In genomic region chr6:43508481-43509141, GRCh38 we compare ENCODE assay signal across 10 cellular contexts. TPM values are rescaled to one million over a fixed set of nuclear protein-coding genes. Genes with fewer than 3 reads are reported as not detected.
DNase-seq lines count a peak whose midpoint lies in the region; ATAC-seq, FAIRE-seq and TF ChIP-seq lines count a peak whose summit lies in the region.
"Had no signal": no experiment of that assay in that cellular context is flagged by ENCODE, and none has a peak within 500 bp of the region (broad histone marks: within the 10 kb centered on the region; RNA-seq: fewer than 3 reads in every experiment).

No MANE protein-coding gene starts in this region.

- no peak overlapping the region for H3K27ac ChIP-seq in CD4-positive, CD25-positive, alpha-beta regulatory T cell (ENCODE audit: insufficient read depth, low read length, poor library complexity, severe bottlenecking)
- no peak overlapping the region for H3K27ac ChIP-seq in astrocyte (ENCODE audit: low read depth, low read length)

- peaks cover 24% of the 10 kb centered on the region for H3K36me3 Mint-ChIP-seq in CD4-positive, CD25-positive, alpha-beta regulatory T cell
- H3K36me3 Mint-ChIP-seq in astrocyte (ENCODE audit: low read depth, unreplicated experiment) (peaks cover 14% of the 10 kb centered on the region), nephron progenitor cell (ENCODE audit: low read depth) (peaks cover 18% of the 10 kb centered on the region)

- DNase-seq in CD4-positive, CD25-positive, alpha-beta regulatory T cell = no peak
- DNase-seq in H7 (peak; percentile 54), astrocyte (ENCODE audit: low read depth) (no peak), nephron progenitor cell (no peak), SW480 (ENCODE audit: low spot score) (no peak), SHP77 (lab: John Stamatoyannopoulos, UW) (no peak)
- DNase-seq: kidney glomerular epithelial cell, transverse colon had no signal

- H3K27ac Mint-ChIP-seq in CD4-positive, CD25-positive, alpha-beta regulatory T cell = peak overlapping the region in 1 of 3 donors; percentile 83
- H3K27ac Mint-ChIP-seq in astrocyte (ENCODE audit: unreplicated experiment) = no peak overlapping the region
- H3K27ac Mint-ChIP-seq in nephron progenitor cell = no peak overlapping the region

- no peak overlapping the region for H3K4me2 ChIP-seq in astrocyte (ENCODE audit: low read length)

- peaks cover 4% of the 10 kb centered on the region for H3K79me2 ChIP-seq in astrocyte (ENCODE audit: insufficient read depth, low read length)

- H4K20me1 ChIP-seq in astrocyte (ENCODE audit: insufficient read depth, low read length) = peaks cover 38% of the 10 kb centered on the region

- no peak overlapping the region for H2AFZ ChIP-seq in astrocyte (ENCODE audit: low read depth, low read length)

- H3K4me1 ChIP-seq in CD4-positive, CD25-positive, alpha-beta regulatory T cell (ENCODE audit: control insufficient read depth, insufficient read depth, low read length, poor library complexity, severe bottlenecking) = peaks cover 23% of the 10 kb centered on the region
- peaks cover 11% of the 10 kb centered on the region for H3K4me1 ChIP-seq in astrocyte (ENCODE audit: insufficient read depth, low read length)

- H3K27me3 ChIP-seq in CD4-positive, CD25-positive, alpha-beta regulatory T cell (ENCODE audit: control insufficient read depth, insufficient read depth, low read length) = no peaks in the 10 kb centered on the region
- H3K27me3 ChIP-seq in H7 (ENCODE audit: control insufficient read depth, insufficient read depth, low read length) (peaks cover 26% of the 10 kb centered on the region), astrocyte (ENCODE audit: insufficient read depth, low read length) (no peaks in the 10 kb centered on the region)

- H3K9ac ChIP-seq in astrocyte (ENCODE audit: low read length) = no peak overlapping the region

- H3K9me3 ChIP-seq in CD4-positive, CD25-positive, alpha-beta regulatory T cell (ENCODE audit: control insufficient read depth in 2 of 2, low read length in 2 of 2) = no peaks in the 10 kb centered on the region
- H3K9me3 ChIP-seq in astrocyte (ENCODE audit: insufficient read depth, low read depth, low read length) = no peaks in the 10 kb centered on the region
- H3K9me3 ChIP-seq: transverse colon had no signal

- no peak overlapping the region for H3K4me3 ChIP-seq in CD4-positive, CD25-positive, alpha-beta regulatory T cell (ENCODE audit: low read depth, low read length)
- H3K4me3 ChIP-seq in H7 (ENCODE audit: insufficient read depth, low read depth, low read length) = no peak overlapping the region
- no peak overlapping the region for H3K4me3 ChIP-seq in astrocyte (ENCODE audit: insufficient read depth, low read depth, low read length)

- peaks cover 20% of the 10 kb centered on the region for H3K27me3 Mint-ChIP-seq in CD4-positive, CD25-positive, alpha-beta regulatory T cell
- peaks cover 19% of the 10 kb centered on the region for H3K27me3 Mint-ChIP-seq in astrocyte (ENCODE audit: low read depth, unreplicated experiment)
- peaks cover 25% of the 10 kb centered on the region for H3K27me3 Mint-ChIP-seq in nephron progenitor cell (ENCODE audit: low read depth, poor library complexity)

- H3K9me3 Mint-ChIP-seq in CD4-positive, CD25-positive, alpha-beta regulatory T cell = no peaks in the 10 kb centered on the region
- H3K9me3 Mint-ChIP-seq in astrocyte (ENCODE audit: unreplicated experiment) (no peaks in the 10 kb centered on the region), nephron progenitor cell (no peaks in the 10 kb centered on the region)

- peaks cover 39% of the 10 kb centered on the region for H3K36me3 ChIP-seq in CD4-positive, CD25-positive, alpha-beta regulatory T cell (ENCODE audit: control insufficient read depth, insufficient read depth, low read length)
- H3K36me3 ChIP-seq in H7 (replicated peaks; ENCODE audit: control insufficient read depth, insufficient read depth, low read length) (peaks cover 18% of the 10 kb centered on the region), astrocyte (ENCODE audit: insufficient read depth, low read length) (peaks cover 16% of the 10 kb centered on the region)

- ATAC-seq in CD4-positive, CD25-positive, alpha-beta regulatory T cell (ENCODE audit: low read depth in 2 of 2) = no peak
- ATAC-seq in HG02642 (IDR thresholded peaks at IDR 0.05; ENCODE audit: poor library complexity, unreplicated experiment) = no peak

- peak overlapping the region; percentile 80 to 97 (median 83) for H3K4me3 Mint-ChIP-seq in CD4-positive, CD25-positive, alpha-beta regulatory T cell
- H3K4me3 Mint-ChIP-seq in astrocyte (ENCODE audit: unreplicated experiment) (peak overlapping the region; percentile 83), nephron progenitor cell (peak overlapping the region; percentile 90)

- no peak for FAIRE-seq in astrocyte (lab: Jason Lieb, UNC)
- FAIRE-seq: bronchial epithelial cell had no signal

- TF ChIP-seq CTCF in astrocyte (IDR thresholded peaks at IDR 0.05; ENCODE audit: insufficient read depth, low read depth, low read length) (no peak), nephron progenitor cell (IDR thresholded peaks at IDR 0.05) (no peak)

- peaks cover 5 to 36% (median 13%) of the 10 kb centered on the region in 4 donors for H3K4me1 Mint-ChIP-seq in CD4-positive, CD25-positive, alpha-beta regulatory T cell
- no peaks in the 10 kb centered on the region for H3K4me1 Mint-ChIP-seq in astrocyte (ENCODE audit: low read depth, unreplicated experiment)
- H3K4me1 Mint-ChIP-seq in nephron progenitor cell = peaks cover 12% of the 10 kb centered on the region

RNA-seq across cellular contexts. Expression of gene LRRC73, which starts 1.5 kb away (rescaled TPM):
- 0.30 TPM for total RNA-seq in CD4-positive, CD25-positive, alpha-beta regulatory T cell
- not detected for polyA plus RNA-seq in CD4-positive, CD25-positive, alpha-beta regulatory T cell
- 0.26 TPM in 1 of 2 replicates, not detected in the other for total RNA-seq in H7 (2014; rRNA removed; shearing (Covaris generic))
- total RNA-seq in astrocyte = 0.30 and 0.31 TPM in 2 replicates

RNA-seq across cellular contexts. Expression of gene YIPF3, which starts 8.1 kb away (rescaled TPM):
- 59.2 TPM for total RNA-seq in CD4-positive, CD25-positive, alpha-beta regulatory T cell
- 100 to 1,000 TPM; 101 to 135 (median 117) TPM for polyA plus RNA-seq in CD4-positive, CD25-positive, alpha-beta regulatory T cell
- total RNA-seq in H7 (2014; rRNA removed; shearing (Covaris generic)) = 92.9 and 102 TPM in 2 replicates
- 132 and 141 TPM in 2 replicates for total RNA-seq in astrocyte

RNA-seq across cellular contexts. Expression of gene POLR1C, which starts 8.3 kb away (rescaled TPM):
- 26.8 TPM for total RNA-seq in CD4-positive, CD25-positive, alpha-beta regulatory T cell
- 10 to 100 TPM in 2 of 4 donors, 1 to 10 TPM in 2; 8.4 to 20.5 (median 11.5) TPM for polyA plus RNA-seq in CD4-positive, CD25-positive, alpha-beta regulatory T cell
- total RNA-seq in H7 (2014; rRNA removed; shearing (Covaris generic)) = 40.3 and 40.8 TPM in 2 replicates
- total RNA-seq in astrocyte = 41.8 and 46.2 TPM in 2 replicates

RNA-seq across cellular contexts. Expression of gene TJAP1, which starts 31.2 kb away (rescaled TPM):
- 36.3 TPM for total RNA-seq in CD4-positive, CD25-positive, alpha-beta regulatory T cell
- 1 to 10 TPM; 5.5 to 9.5 (median 6.6) TPM for polyA plus RNA-seq in CD4-positive, CD25-positive, alpha-beta regulatory T cell
- 25.3 and 25.5 TPM in 2 replicates for total RNA-seq in H7 (2014; rRNA removed; shearing (Covaris generic))
- 26.6 and 28.3 TPM in 2 replicates for total RNA-seq in astrocyte

RNA-seq across cellular contexts. Expression of gene DLK2, which starts 53.3 kb away (rescaled TPM):
- 0.76 TPM for total RNA-seq in CD4-positive, CD25-positive, alpha-beta regulatory T cell
- under 1 TPM in 3 of 4 donors, not detected in 1; 0.20 to 0.87 (median 0.70) TPM for polyA plus RNA-seq in CD4-positive, CD25-positive, alpha-beta regulatory T cell
- total RNA-seq in H7 (2014; rRNA removed; shearing (Covaris generic)) = 0.33 and 0.42 TPM in 2 replicates
- total RNA-seq in astrocyte = 0.41 and 0.68 TPM in 2 replicates
